ENCODE assay signal across 8 cellular contexts in genomic region chr11:6234314-6235031, GRCh38. TPM values are rescaled to one million over a fixed set of nuclear protein-coding genes. Genes with fewer than 3 reads are reported as not detected.
DNase-seq lines count a peak whose midpoint lies in the region; ATAC-seq and FAIRE-seq lines count a peak whose summit lies in the region.

Gene FHIP1B, minus strand, starts transcription at chr11:6234636. Its CDS starts 10,120 bp downstream, at chr11:6224516.

- peak within 1 kb of the TSS; percentile 95 for H3K27ac Mint-ChIP-seq in activated CD8-positive, alpha-beta memory T cell treated with anti-CD3 and anti-CD28 coated beads, Interleukin-2, amount 10 ng/mL, durations not matched to agents 7 days and 5 days

- no peaks in the 10 kb centered on the region for H3K9me3 Mint-ChIP-seq in activated CD8-positive, alpha-beta memory T cell treated with anti-CD3 and anti-CD28 coated beads, Interleukin-2, amount 10 ng/mL, durations not matched to agents 7 days and 5 days (ENCODE audit: low read depth)

- CTCF ChIA-PET in activated CD8-positive, alpha-beta memory T cell treated with anti-CD3 and anti-CD28 coated beads, Interleukin-2, amount 10 ng/mL, durations not matched to agents 7 days and 5 days (lab: Charles Lee): interaction anchor here (1.2 to 2.4 kb wide), 4 partner anchors 22 to 471 kb away, joined by 3 to 10 read pairs (median 6); no protein-coding TSS in a partner anchor

- peak within 1 kb of the TSS; percentile 89 for H3K4me2 ChIP-seq in mesenchymal stem cell (ENCODE audit: low read length, poor library complexity, severe bottlenecking)

- FAIRE-seq in HTR-8/SVneo (lab: Jason Lieb, UNC): peak; percentile 100

- H3K27me3 Mint-ChIP-seq in activated CD8-positive, alpha-beta memory T cell treated with anti-CD3 and anti-CD28 coated beads, Interleukin-2, amount 10 ng/mL, durations not matched to agents 7 days and 5 days: no peaks in the 10 kb centered on the region

- peaks cover 15% of the 10 kb centered on the region for H3K79me1 ChIP-seq in mesenchymal stem cell (replicated peaks; ENCODE audit: low read length, poor library complexity, severe bottlenecking)

- no peak within 1 kb of the TSS for H2AK5ac ChIP-seq in mesenchymal stem cell (ENCODE audit: low read length, severe bottlenecking)

- H3K23ac ChIP-seq in mesenchymal stem cell (ENCODE audit: low read length in 2 of 2): peak within 1 kb of the TSS in 1 of 2 experiments; percentile 46

- H3K4me1 Mint-ChIP-seq in activated CD8-positive, alpha-beta memory T cell treated with anti-CD3 and anti-CD28 coated beads, Interleukin-2, amount 10 ng/mL, durations not matched to agents 7 days and 5 days: peaks cover 39% of the 10 kb centered on the region

- DNase-seq in COLO668 (lab: John Stamatoyannopoulos, UW; ENCODE audit: unreplicated experiment): peak; percentile 99
- peak; percentile 96 for DNase-seq in HTR-8/SVneo (ENCODE audit: insufficient read length, low spot score)
- DNase-seq in NOMO-1 treated with dmso at 0.1 percent for 144 hours (lab: John Stamatoyannopoulos, UW; ENCODE audit: unreplicated experiment): peak; percentile 99
- DNase-seq in activated CD8-positive, alpha-beta memory T cell treated with anti-CD3 and anti-CD28 coated beads, Interleukin-2, amount 10 ng/mL, durations not matched to agents 7 days and 5 days: peak; percentile 100
- peak; percentile 100 for DNase-seq in mesenchymal stem cell
- peak; percentile 97 for DNase-seq in stimulated activated CD8-positive, alpha-beta memory T cell treated with anti-CD3 and anti-CD28 coated beads, Interleukin-15, amount 100 ng/mL, for 1 hour (ENCODE audit: low read depth)

- H3K4me3 ChIP-seq in endocrine pancreas (ENCODE audit: control insufficient read depth, insufficient read depth, low read length): peak within 1 kb of the TSS; percentile 74
- peak within 1 kb of the TSS; percentile 93 to 100 for H3K4me3 ChIP-seq in mesenchymal stem cell (ENCODE audit: insufficient read depth in 1 of 2, low read depth in 1 of 2, low read length in 2 of 2)

- no peak within 1 kb of the TSS for H2BK15ac ChIP-seq in mesenchymal stem cell (ENCODE audit: low read depth, poor library complexity, severe bottlenecking)

- peak within 1 kb of the TSS; percentile 70 to 94 for H3K4ac ChIP-seq in mesenchymal stem cell (ENCODE audit: low read depth in 1 of 2, low read length in 2 of 2)

- H2BK120ac ChIP-seq in mesenchymal stem cell (ENCODE audit: low read depth, low read length): peak within 1 kb of the TSS; percentile 2

- H3K36me3 Mint-ChIP-seq in activated CD8-positive, alpha-beta memory T cell treated with anti-CD3 and anti-CD28 coated beads, Interleukin-2, amount 10 ng/mL, durations not matched to agents 7 days and 5 days: no peaks in the 10 kb centered on the region

- H3K9ac ChIP-seq in endocrine pancreas (ENCODE audit: control insufficient read depth, insufficient read depth, low read length) (peak within 1 kb of the TSS; percentile 85), mesenchymal stem cell (ENCODE audit: low read length) (peak within 1 kb of the TSS; percentile 99)

- peak within 1 kb of the TSS in 1 of 2 experiments; percentile 91 for H3K14ac ChIP-seq in mesenchymal stem cell (ENCODE audit: low read length in 2 of 2)

- H4K8ac ChIP-seq in mesenchymal stem cell (ENCODE audit: low read length): peak within 1 kb of the TSS; percentile 95

- peak within 1 kb of the TSS; percentile 55 for H4K91ac ChIP-seq in mesenchymal stem cell (ENCODE audit: low read length)

- peak within 1 kb of the TSS; percentile 95 for H2AFZ ChIP-seq in mesenchymal stem cell (ENCODE audit: low read depth, low read length)

- H3K9me3 ChIP-seq in endocrine pancreas (ENCODE audit: control insufficient read depth, low read length) (no peaks in the 10 kb centered on the region), mesenchymal stem cell (ENCODE audit: control insufficient read depth, low read length) (no peaks in the 10 kb centered on the region)

- H3K4me1 ChIP-seq in endocrine pancreas (ENCODE audit: control insufficient read depth, insufficient read depth, low read length): peaks cover 11% of the 10 kb centered on the region
- H3K4me1 ChIP-seq in mesenchymal stem cell (ENCODE audit: control insufficient read depth, insufficient read depth, low read depth, low read length): peaks cover 3% of the 10 kb centered on the region

- peak within 1 kb of the TSS; percentile 81 for H3K27ac ChIP-seq in mesenchymal stem cell (ENCODE audit: low read length, poor library complexity, severe bottlenecking)

- H3K4me3 Mint-ChIP-seq in activated CD8-positive, alpha-beta memory T cell treated with anti-CD3 and anti-CD28 coated beads, Interleukin-2, amount 10 ng/mL, durations not matched to agents 7 days and 5 days: peak within 1 kb of the TSS; percentile 92

- no peaks in the 10 kb centered on the region for H3K36me3 ChIP-seq in endocrine pancreas (ENCODE audit: control insufficient read depth, insufficient read depth, low read length)
- peaks cover 3% of the 10 kb centered on the region in 2 experiments for H3K36me3 ChIP-seq in mesenchymal stem cell (ENCODE audit: control insufficient read depth in 1 of 2, insufficient read depth in 2 of 2, low read depth in 1 of 2, low read length in 2 of 2)

- under 1% methylated on average over 59 of the region's 59 CpGs for WGBS in mesenchymal stem cell

- peak; percentile 94 for ATAC-seq in GM21367 (IDR thresholded peaks at IDR 0.05; ENCODE audit: unreplicated experiment)
- ATAC-seq in activated CD8-positive, alpha-beta memory T cell treated with anti-CD3 and anti-CD28 coated beads, Interleukin-2, amount 10 ng/mL, durations not matched to agents 7 days and 5 days: peak; percentile 94

- no peak within 1 kb of the TSS for H2BK12ac ChIP-seq in mesenchymal stem cell (ENCODE audit: low read length in 2 of 2)

- no peak within 1 kb of the TSS for H2BK5ac ChIP-seq in mesenchymal stem cell (ENCODE audit: low read depth, low read length, poor library complexity, severe bottlenecking)

- H3K18ac ChIP-seq in mesenchymal stem cell (ENCODE audit: low read depth in 1 of 2, low read length in 2 of 2): peak within 1 kb of the TSS; percentile 73 to 96

- H3K27me3 ChIP-seq in endocrine pancreas (ENCODE audit: control insufficient read depth, insufficient read depth, low read length) (no peaks in the 10 kb centered on the region), mesenchymal stem cell (ENCODE audit: control insufficient read depth in 1 of 2, insufficient read depth in 1 of 2, low read length in 2 of 2) (peaks cover 0 to 17% of the 10 kb centered on the region in 2 experiments)

RNA-seq across cellular contexts. Expression of gene FHIP1B, which starts in this region (rescaled TPM):
- 10 to 100 TPM; 17.3 to 19.9 TPM for total RNA-seq in activated CD8-positive, alpha-beta memory T cell treated with anti-CD3 and anti-CD28 coated beads, Interleukin-2, amount 10 ng/mL, durations not matched to agents 7 days and 5 days
- polyA plus RNA-seq in mesenchymal stem cell (2013, experiment 1 of 2): 14.4 TPM
- 15.2 TPM for polyA plus RNA-seq in mesenchymal stem cell (2013, experiment 2 of 2)

Comparison
In these comparisons a context has a peak if more than half of its experiments do, and no peak if none do; other contexts are left out.
1. Peak in every context shown above with its lines: DNase-seq, ATAC-seq, H3K4me3 ChIP-seq and H3K27ac ChIP-seq.